Comparison of ENCODE assay signal across 29 cellular contexts in the genomic region with DNA sequence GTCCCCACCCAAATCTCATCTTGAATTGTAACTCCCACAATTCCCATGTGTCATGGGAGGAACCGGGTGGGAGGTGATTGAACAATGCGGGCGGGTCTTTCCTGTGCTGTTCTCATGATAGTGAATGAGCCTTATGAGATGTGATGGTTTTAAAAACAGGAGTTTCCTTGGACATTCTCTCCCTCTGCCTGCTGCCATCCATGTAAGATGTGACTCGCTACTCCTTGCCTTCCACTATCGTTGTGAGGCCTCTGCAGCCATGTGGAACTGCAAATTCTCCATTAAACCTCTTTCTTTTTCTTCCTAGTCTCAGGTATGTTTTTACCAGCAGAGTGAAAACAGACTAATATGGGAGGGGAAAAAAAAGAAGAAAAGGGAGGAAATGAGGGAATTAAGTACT.
"Had no signal": no experiment of that assay in that cellular context is flagged by ENCODE, and none has a peak within 500 bp of the region (broad histone marks: within the 10 kb centered on the region; RNA-seq: fewer than 3 reads in every experiment).

No MANE protein-coding gene starts in this region.

- H3K36me3 ChIP-seq: colonic mucosa, esophagus muscularis mucosa, esophagus squamous epithelium, gastrocnemius medialis, gastroesophageal sphincter, heart left ventricle, heart right ventricle had no signal

- H3K27ac ChIP-seq: colonic mucosa, coronary artery, dorsolateral prefrontal cortex, epithelial cell of prostate, esophagus muscularis mucosa, foreskin keratinocyte, gastrocnemius medialis, gastroesophageal sphincter, heart left ventricle, heart right ventricle had no signal

- H3K27me3 ChIP-seq: colonic mucosa, dorsolateral prefrontal cortex, esophagus muscularis mucosa, esophagus squamous epithelium, foreskin keratinocyte, gastrocnemius medialis, gastroesophageal sphincter, heart left ventricle, heart right ventricle had no signal

- FAIRE-seq: colon, endometrium, endothelial cell of umbilical vein, frontal cortex had no signal

- H3K9me3 ChIP-seq: colonic mucosa, esophagus muscularis mucosa, esophagus squamous epithelium, gastrocnemius medialis, gastroesophageal sphincter had no signal

- H3K27ac Mint-ChIP-seq: dendritic cell treated with granulocyte-macrophage colony-stimulating factor and Interleukin-4, amounts not matched to agents 40 ng/mL and 50 ng/mL, for 4 days; effector memory CD8-positive, alpha-beta T cell; endodermal cell had no signal

- H3K9me3 Mint-ChIP-seq: effector memory CD8-positive, alpha-beta T cell; endodermal cell had no signal

- H3K4me1 ChIP-seq: colonic mucosa, esophagus muscularis mucosa, foreskin keratinocyte, gastrocnemius medialis, gastroesophageal sphincter had no signal

- H3K4me3 ChIP-seq: colonic mucosa, coronary artery, dorsolateral prefrontal cortex, esophagus muscularis mucosa, esophagus squamous epithelium, gastrocnemius medialis, gastroesophageal sphincter, heart left ventricle, heart right ventricle had no signal

- ATAC-seq: effector memory CD8-positive, alpha-beta T cell; esophagus mucosa; foreskin keratinocyte; gastrocnemius medialis; gastroesophageal sphincter; heart left ventricle; heart right ventricle had no signal

- H3K4me3 Mint-ChIP-seq: dendritic cell treated with granulocyte-macrophage colony-stimulating factor and Interleukin-4, amounts not matched to agents 40 ng/mL and 50 ng/mL, for 4 days; effector memory CD8-positive, alpha-beta T cell; endodermal cell had no signal

- DNase-seq: colonic mucosa; cortex of kidney; dermis blood vessel endothelial cell; dorsolateral prefrontal cortex; effector CD4-positive, alpha-beta T cell; effector CD8-positive, alpha-beta T cell; effector memory CD4-positive, alpha-beta T cell; effector memory CD8-positive, alpha-beta T cell; endodermal cell; erythroblast; esophagus squamous epithelium; foreskin fibroblast; foreskin keratinocyte; foreskin melanocyte; gastrocnemius medialis; glutamatergic neuron; head of caudate nucleus; heart left ventricle; heart right ventricle had no signal
